19 cellular contexts compared by ENCODE assay signal in genomic region chr12:38961683-38962082, GRCh38. TPM values are rescaled to one million over a fixed set of nuclear protein-coding genes. Genes with fewer than 3 reads are reported as not detected.
DNase-seq lines count a peak whose midpoint lies in the region; ATAC-seq and TF ChIP-seq lines count a peak whose summit lies in the region.
"Had no signal": no experiment of that assay in that cellular context is flagged by ENCODE, and none has a peak within 500 bp of the region (broad histone marks: within the 10 kb centered on the region; RNA-seq: fewer than 3 reads in every experiment).

No MANE protein-coding gene starts in this region.

- no peaks in the 10 kb centered on the region for H3K27me3 ChIP-seq in HUES48 (ENCODE audit: control insufficient read depth, insufficient read depth, low read length)
- no peaks in the 10 kb centered on the region for H3K27me3 ChIP-seq in iPS DF 6.9 (ENCODE audit: control insufficient read depth, insufficient read depth, low read length)
- H3K27me3 ChIP-seq in A673 (replicated peaks; ENCODE audit: insufficient read depth, low read depth, low read length, poor library complexity), result no peaks in the 10 kb centered on the region
- H3K27me3 ChIP-seq: BLaER1 had no signal

- BruUV-seq in A673 (replicated peaks; lab: Mats Ljungman, UMichigan), result no TSS peak

- CTCF ChIA-PET in A673 (lab: Charles Lee), result no interaction called here

- TF ChIP-seq CTCF in omental fat pad (IDR thresholded peaks at IDR 0.05), result no peak
- TF ChIP-seq CTCF in A673 (conservative IDR thresholded peaks at IDR 0.05; ENCODE audit: low read depth, low read length), result no peak

- H3K4me1 ChIP-seq in HUES48 (ENCODE audit: control insufficient read depth, insufficient read depth, low read length) (peaks cover 18% of the 10 kb centered on the region), iPS DF 6.9 (ENCODE audit: control insufficient read depth, insufficient read depth, low read length) (no peaks in the 10 kb centered on the region), A673 (ENCODE audit: insufficient read depth, low read length, poor library complexity, severe bottlenecking) (no peaks in the 10 kb centered on the region)
- H3K4me1 ChIP-seq: BLaER1 had no signal

- intact Hi-C loops in A673 (cut with micrococcal nuclease; ENCODE audit: unreplicated experiment), result no loop called here

- H3K4me3 ChIP-seq in HUES48 (ENCODE audit: low read depth, low read length) (peak overlapping the region; percentile 39), SK-N-MC (no peak overlapping the region), iPS DF 6.9 (ENCODE audit: low read length) (no peak overlapping the region), A673 (ENCODE audit: low read depth, low read length, poor library complexity, severe bottlenecking) (no peak overlapping the region)
- H3K4me3 ChIP-seq: BLaER1, GM12878 had no signal

- no CpG with 5 or more reads among the region's 5 CpGs for WGBS in iPS DF 6.9 (ENCODE audit: insufficient coverage, insufficient read length)

- POLR2A ChIA-PET in A673 (lab: Charles Lee; ENCODE audit: low non-redundant PET), result no interaction called here

- H3K36me3 ChIP-seq in HUES48 (ENCODE audit: control insufficient read depth, insufficient read depth, low read length) (no peaks in the 10 kb centered on the region), SK-N-MC (ENCODE audit: insufficient read depth, low read length) (no peaks in the 10 kb centered on the region), iPS DF 6.9 (ENCODE audit: control insufficient read depth, insufficient read depth, low read length) (no peaks in the 10 kb centered on the region), A673 (ENCODE audit: insufficient read depth, low read length, poor library complexity, severe bottlenecking) (no peaks in the 10 kb centered on the region)
- H3K36me3 ChIP-seq: BLaER1 had no signal

- H3K27ac ChIP-seq in HUES48 (ENCODE audit: low read depth, low read length), result peak overlapping the region; percentile 18
- H3K27ac ChIP-seq in SK-N-MC, result peak overlapping the region; percentile 46; the same call in 1 of the 2 replicates
- no peak overlapping the region for H3K27ac ChIP-seq in iPS DF 6.9 (ENCODE audit: low read length)
- no peak overlapping the region for H3K27ac ChIP-seq in A673 (ENCODE audit: low read depth, low read length, poor library complexity, severe bottlenecking)
- H3K27ac ChIP-seq: BLaER1, C4-2B had no signal

- DNase-seq in SK-N-MC (ENCODE audit: low read depth, low spot score) (no peak), iPS DF 6.9 (ENCODE audit: low read depth, low spot score) (peak; percentile 2), iPS-NIHi7 (ENCODE audit: extremely low spot score) (peak; percentile 11), CD1c-positive myeloid dendritic cell (ENCODE audit: extremely low spot score) (no peak), omental fat pad (ENCODE audit: low spot score) (no peak), A673 (ENCODE audit: low spot score) (no peak)
- DNase-seq: CD4-positive, alpha-beta T cell; CD8-positive, alpha-beta memory T cell; DMS 273 treated with DMSO at 0.1 percent for 48 hours; DMS79; EL; GDM1; GOT3; HCEC 1CT had no signal

- ATAC-seq in GM18870 (IDR thresholded peaks at IDR 0.05; ENCODE audit: unreplicated experiment), result no peak
- ATAC-seq in omental fat pad (ENCODE audit: low FRiP score), result no peak
- ATAC-seq: GM12878 had no signal

- H3K9ac ChIP-seq in HUES48 (ENCODE audit: low read depth, low read length) (no peak overlapping the region), SK-N-MC (ENCODE audit: insufficient read length) (no peak overlapping the region)
- H3K9ac ChIP-seq: BLaER1 had no signal

- H3K9me3 ChIP-seq in HUES48 (ENCODE audit: control insufficient read depth, insufficient read depth, low read length), result no peaks in the 10 kb centered on the region
- no peaks in the 10 kb centered on the region; the same call in 1 of the 2 replicates for H3K9me3 ChIP-seq in SK-N-MC (ENCODE audit: low read depth, low read length)
- H3K9me3 ChIP-seq in iPS DF 6.9 (ENCODE audit: control insufficient read depth, insufficient read depth, low read length), result no peaks in the 10 kb centered on the region
- H3K9me3 ChIP-seq in A673 (ENCODE audit: low read depth, low read length, poor library complexity, severe bottlenecking), result no peaks in the 10 kb centered on the region
- H3K9me3 ChIP-seq: BLaER1 had no signal

RNA-seq across cellular contexts. Expression of gene CPNE8, which starts 56.3 kb away (rescaled TPM):
- 10 to 100 TPM; 16.3 to 42.8 (median 27.3) TPM for total RNA-seq in omental fat pad
- total RNA-seq in A673 (2021), result 0.90 and 1.3 TPM in 2 replicates

Comparison
In these comparisons a context has a peak if more than half of its experiments do, and no peak if none do; other contexts are left out.
1. H3K27ac ChIP-seq: peak in HUES48 (single experiment) and SK-N-MC (single experiment); none in iPS DF 6.9 (single experiment) and A673 (single experiment).
2. DNase-seq: peak in iPS DF 6.9 (single experiment) and iPS-NIHi7 (single experiment); none in SK-N-MC (single experiment), CD1c-positive myeloid dendritic cell (single experiment), omental fat pad (single experiment) and A673 (single experiment).